13 cellular contexts compared by ENCODE assay signal in the genomic region with DNA sequence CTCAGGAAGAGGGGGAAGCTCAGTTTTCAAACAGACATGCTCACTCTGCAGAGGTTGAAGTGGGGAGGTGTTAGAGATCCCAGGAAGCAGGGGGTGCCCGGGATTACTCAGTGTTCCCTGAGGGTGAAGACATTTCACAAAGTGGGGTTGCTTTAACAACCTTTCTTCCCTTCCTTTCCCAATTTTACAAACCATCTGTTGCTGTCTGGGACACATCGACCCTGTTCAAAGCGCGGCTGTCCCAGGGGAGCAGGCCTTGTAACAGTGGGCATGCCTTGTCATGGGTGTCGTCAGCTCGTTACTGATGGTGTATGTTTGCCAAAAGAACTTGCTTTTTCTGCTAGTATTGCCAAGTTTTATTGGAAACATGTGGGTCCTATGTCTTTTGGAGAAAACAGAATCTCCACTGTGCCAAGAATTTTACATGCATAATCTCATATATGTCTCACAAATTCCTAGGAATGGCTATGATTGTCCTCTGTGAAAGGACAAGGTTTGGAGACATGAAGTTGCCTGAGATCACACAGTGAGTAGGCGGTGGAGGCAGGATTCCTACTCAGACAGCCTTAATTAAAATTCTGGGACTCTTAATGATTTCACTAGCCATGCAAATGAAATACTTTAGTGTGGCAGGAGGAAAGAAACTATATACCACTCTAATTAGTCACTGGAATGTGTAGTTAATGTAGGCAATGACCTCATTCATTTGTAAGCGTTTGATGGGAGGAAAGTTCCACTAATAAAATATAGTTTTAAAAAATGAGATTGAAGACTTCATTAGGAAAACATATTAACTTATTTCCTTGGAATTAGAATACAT.
A peak's percentile ranks its signal among the peaks of the same experiment; 100 is the strongest.
DNase-seq lines count a peak whose midpoint lies in the region; ATAC-seq and TF ChIP-seq lines count a peak whose summit lies in the region.
"Had no signal": no experiment of that assay in that cellular context is flagged by ENCODE, and none has a peak within 500 bp of the region (broad histone marks: within the 10 kb centered on the region; RNA-seq: fewer than 3 reads in every experiment).

No MANE protein-coding gene starts in this region.

- POLR2A ChIA-PET in activated CD8-positive, alpha-beta T cell treated with anti-CD3 and anti-CD28 coated beads, Interleukin-2, amount 10 ng/mL, durations not matched to agents 7 days and 5 days (lab: Charles Lee): no interaction called here

- H3K36me3 Mint-ChIP-seq in activated naive CD4-positive, alpha-beta T cell treated with anti-CD3 and anti-CD28 coated beads for 36 hours (ENCODE audit: low read depth): no peaks in the 10 kb centered on the region
- no peaks in the 10 kb centered on the region for H3K36me3 Mint-ChIP-seq in activated CD8-positive, alpha-beta T cell treated with anti-CD3 and anti-CD28 coated beads, Interleukin-2, amount 10 ng/mL, durations not matched to agents 7 days and 5 days (ENCODE audit: low read depth)
- H3K36me3 Mint-ChIP-seq in immature natural killer cell: no peaks in the 10 kb centered on the region
- H3K36me3 Mint-ChIP-seq: naive thymus-derived CD8-positive, alpha-beta T cell had no signal

- H2AFZ ChIP-seq in hepatocyte: no peak overlapping the region

- H3K4me2 ChIP-seq in hepatocyte: no peak overlapping the region

- H3K27me3 ChIP-seq in HUES6 (ENCODE audit: control insufficient read depth, insufficient read depth, low read length) (no peaks in the 10 kb centered on the region), hepatocyte (no peaks in the 10 kb centered on the region), uterus (no peaks in the 10 kb centered on the region)
- H3K27me3 ChIP-seq: colonic mucosa had no signal

- peaks cover 10% of the 10 kb centered on the region for H3K4me1 ChIP-seq in HUES6 (ENCODE audit: control insufficient read depth, insufficient read depth, low read length)
- peaks cover 28% of the 10 kb centered on the region for H3K4me1 ChIP-seq in hepatocyte (ENCODE audit: insufficient read depth)
- no peaks in the 10 kb centered on the region for H3K4me1 ChIP-seq in uterus
- H3K4me1 ChIP-seq: colonic mucosa had no signal

- no peaks in the 10 kb centered on the region for H3K9me3 Mint-ChIP-seq in activated naive CD4-positive, alpha-beta T cell treated with anti-CD3 and anti-CD28 coated beads for 36 hours
- H3K9me3 Mint-ChIP-seq in activated CD8-positive, alpha-beta T cell treated with anti-CD3 and anti-CD28 coated beads, Interleukin-2, amount 10 ng/mL, durations not matched to agents 7 days and 5 days (ENCODE audit: insufficient read depth): no peaks in the 10 kb centered on the region
- H3K9me3 Mint-ChIP-seq in immature natural killer cell: peaks cover 0 to 3% (median 0%) of the 10 kb centered on the region in 6 donors

- no peak for ATAC-seq in activated CD8-positive, alpha-beta T cell treated with anti-CD3 and anti-CD28 coated beads, Interleukin-2, amount 10 ng/mL, durations not matched to agents 7 days and 5 days
- ATAC-seq: K562; naive thymus-derived CD8-positive, alpha-beta T cell had no signal

- no peaks in the 10 kb centered on the region for H3K36me3 ChIP-seq in HUES6 (ENCODE audit: control insufficient read depth, insufficient read depth, low read length)
- no peaks in the 10 kb centered on the region for H3K36me3 ChIP-seq in hepatocyte (replicated peaks; ENCODE audit: insufficient read depth, low read depth)
- no peaks in the 10 kb centered on the region for H3K36me3 ChIP-seq in uterus
- H3K36me3 ChIP-seq: colonic mucosa, WERI-Rb-1 had no signal

- H3K79me2 ChIP-seq in hepatocyte: no peaks in the 10 kb centered on the region

- intact Hi-C loops in uterus (cut with DNase I; ENCODE audit: low total_unique reads): no loop called here
- intact Hi-C loops in activated naive CD4-positive, alpha-beta T cell treated with anti-CD3 and anti-CD28 coated beads for 36 hours (cut with micrococcal nuclease): no loop called here

- TF ChIP-seq POLR2A in uterus (IDR thresholded peaks at IDR 0.05): no peak

- H3K9me3 ChIP-seq in HUES6 (ENCODE audit: control insufficient read depth, insufficient read depth, low read depth, low read length) (peaks cover 2% of the 10 kb centered on the region; the same call in 1 of the 2 replicates), hepatocyte (ENCODE audit: low read depth) (no peaks in the 10 kb centered on the region), uterus (no peaks in the 10 kb centered on the region)
- H3K9me3 ChIP-seq: colonic mucosa had no signal

- H3K27ac ChIP-seq in HUES6 (ENCODE audit: low read depth, low read length): peak overlapping the region; percentile 14; the same call in 1 of the 2 replicates
- H3K27ac ChIP-seq in hepatocyte: peak overlapping the region; percentile 36
- H3K27ac ChIP-seq in uterus: peak overlapping the region; percentile 34 to 42
- H3K27ac ChIP-seq: colonic mucosa, WERI-Rb-1 had no signal

- TF ChIP-seq CTCF in choroid plexus epithelial cell (conservative IDR thresholded peaks at IDR 0.05; ENCODE audit: low read depth, low read length) (no peak), hepatocyte (IDR thresholded peaks at IDR 0.05; ENCODE audit: poor library complexity) (no peak), uterus (IDR thresholded peaks at IDR 0.05) (no peak)

- WGBS in hepatocyte (ENCODE audit: low lambda C conversion rate, missing lambda C conversion rate): 57% methylated on average over 8 of the region's 8 CpGs

- no peak overlapping the region for H3K9ac ChIP-seq in HUES6 (ENCODE audit: low read length)

- H3K4me1 Mint-ChIP-seq in activated naive CD4-positive, alpha-beta T cell treated with anti-CD3 and anti-CD28 coated beads for 36 hours (ENCODE audit: low read depth): no peaks in the 10 kb centered on the region
- no peaks in the 10 kb centered on the region for H3K4me1 Mint-ChIP-seq in activated CD8-positive, alpha-beta T cell treated with anti-CD3 and anti-CD28 coated beads, Interleukin-2, amount 10 ng/mL, durations not matched to agents 7 days and 5 days (ENCODE audit: low read depth)
- H3K4me1 Mint-ChIP-seq in immature natural killer cell: no peaks in the 10 kb centered on the region
- H3K4me1 Mint-ChIP-seq: naive thymus-derived CD8-positive, alpha-beta T cell had no signal

- H3K27me3 Mint-ChIP-seq in activated naive CD4-positive, alpha-beta T cell treated with anti-CD3 and anti-CD28 coated beads for 36 hours (ENCODE audit: low read depth): peaks cover 9% of the 10 kb centered on the region
- H3K27me3 Mint-ChIP-seq in activated CD8-positive, alpha-beta T cell treated with anti-CD3 and anti-CD28 coated beads, Interleukin-2, amount 10 ng/mL, durations not matched to agents 7 days and 5 days (ENCODE audit: low read depth): peaks cover 9% of the 10 kb centered on the region
- H3K27me3 Mint-ChIP-seq in immature natural killer cell (ENCODE audit: low read depth in 3 of 3): peaks cover 0 to 5% (median 2%) of the 10 kb centered on the region in 3 donors

- H3K27ac Mint-ChIP-seq in activated naive CD4-positive, alpha-beta T cell treated with anti-CD3 and anti-CD28 coated beads for 36 hours: no peak overlapping the region
- no peak overlapping the region for H3K27ac Mint-ChIP-seq in activated CD8-positive, alpha-beta T cell treated with anti-CD3 and anti-CD28 coated beads, Interleukin-2, amount 10 ng/mL, durations not matched to agents 7 days and 5 days
- H3K27ac Mint-ChIP-seq in immature natural killer cell: no peak overlapping the region
- H3K27ac Mint-ChIP-seq: naive thymus-derived CD8-positive, alpha-beta T cell had no signal

- H3K9me2 ChIP-seq in hepatocyte (replicated peaks; ENCODE audit: insufficient read depth): no peaks in the 10 kb centered on the region

- no peaks in the 10 kb centered on the region for H4K20me1 ChIP-seq in hepatocyte (ENCODE audit: insufficient read depth, poor library complexity, severe bottlenecking)

- no peak overlapping the region for H3K4me3 Mint-ChIP-seq in activated naive CD4-positive, alpha-beta T cell treated with anti-CD3 and anti-CD28 coated beads for 36 hours
- H3K4me3 Mint-ChIP-seq in activated CD8-positive, alpha-beta T cell treated with anti-CD3 and anti-CD28 coated beads, Interleukin-2, amount 10 ng/mL, durations not matched to agents 7 days and 5 days: no peak overlapping the region
- no peak overlapping the region for H3K4me3 Mint-ChIP-seq in immature natural killer cell
- H3K4me3 Mint-ChIP-seq: naive thymus-derived CD8-positive, alpha-beta T cell had no signal

- peak; percentile 62 for DNase-seq in choroid plexus epithelial cell (ENCODE audit: low read depth)
- no peak for DNase-seq in hepatocyte (ENCODE audit: low spot score)
- peak in 1 of 2 donors; percentile 43 for DNase-seq in uterus
- no peak for DNase-seq in activated naive CD4-positive, alpha-beta T cell treated with anti-CD3 and anti-CD28 coated beads for 36 hours
- no peak for DNase-seq in activated CD8-positive, alpha-beta T cell treated with anti-CD3 and anti-CD28 coated beads, Interleukin-2, amount 10 ng/mL, durations not matched to agents 7 days and 5 days
- DNase-seq in immature natural killer cell: no peak
- DNase-seq: activated T-cell treated with anti-CD3 and anti-CD28 coated beads, Interleukin-2, amount 50 U/mL, for 48 hours; colonic mucosa; DND-41; naive thymus-derived CD8-positive, alpha-beta T cell; WERI-Rb-1 had no signal

- H3K4me3 ChIP-seq in HUES6 (ENCODE audit: low read depth, low read length) (no peak overlapping the region), choroid plexus epithelial cell (ENCODE audit: low read depth, low read length) (no peak overlapping the region), hepatocyte (no peak overlapping the region), uterus (no peak overlapping the region)
- H3K4me3 ChIP-seq: colonic mucosa, K562 had no signal

- CTCF ChIA-PET in activated naive CD4-positive, alpha-beta T cell treated with anti-CD3 and anti-CD28 coated beads for 36 hours (lab: Charles Lee): no interaction called here
- CTCF ChIA-PET in activated CD8-positive, alpha-beta T cell treated with anti-CD3 and anti-CD28 coated beads, Interleukin-2, amount 10 ng/mL, durations not matched to agents 7 days and 5 days (lab: Charles Lee): no interaction called here
